18 cellular contexts compared by ENCODE assay signal in the genomic region with DNA sequence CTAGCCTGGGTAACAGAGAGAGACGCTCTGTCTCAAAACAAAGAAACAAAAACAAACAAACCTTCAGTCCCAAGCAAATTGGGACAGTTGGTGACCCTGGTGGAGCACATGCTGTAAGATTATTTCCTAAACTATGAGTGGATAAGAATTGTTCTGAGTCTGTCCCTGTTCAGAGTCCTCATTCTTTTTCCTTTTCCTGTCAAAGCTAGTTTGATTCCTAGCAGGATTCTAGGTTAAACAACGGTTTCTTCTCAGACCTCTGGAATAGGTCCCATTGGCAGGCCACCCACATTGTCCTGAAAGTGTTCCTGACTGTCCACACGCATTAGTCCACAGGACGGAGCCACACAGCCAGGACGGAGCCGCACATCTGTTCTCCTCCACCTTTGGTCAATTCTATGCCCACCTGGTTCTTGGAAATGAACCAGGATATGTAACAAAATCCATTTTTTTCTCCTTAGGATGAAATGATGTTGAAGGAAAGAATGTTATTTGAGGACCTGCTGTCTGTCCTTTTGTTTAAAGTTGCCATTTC. TPM values are rescaled to one million over a fixed set of nuclear protein-coding genes. Genes with fewer than 3 reads are reported as not detected.
A peak's percentile ranks its signal among the peaks of the same experiment; 100 is the strongest.
DNase-seq lines count a peak whose midpoint lies in the region; ATAC-seq, FAIRE-seq and TF ChIP-seq lines count a peak whose summit lies in the region.
"Had no signal": no experiment of that assay in that cellular context is flagged by ENCODE, and none has a peak within 500 bp of the region (broad histone marks: within the 10 kb centered on the region; RNA-seq: fewer than 3 reads in every experiment).

No MANE protein-coding gene starts in this region.

- no peak overlapping the region for H3K23ac ChIP-seq in mesenchymal stem cell (ENCODE audit: low read length in 2 of 2)

- no peak for TF ChIP-seq POLR2A in HCT116 (IDR thresholded peaks at IDR 0.05; ENCODE audit: borderline replicate concordance, extremely low read depth, insufficient read depth, insufficient read length)
- TF ChIP-seq POLR2A in K562 (conservative IDR thresholded peaks at IDR 0.05): no peak
- TF ChIP-seq POLR2A in stomach (IDR thresholded peaks at IDR 0.05): no peak

- peak overlapping the region; percentile 78 for H3K4me2 ChIP-seq in HCT116 (ENCODE audit: low read length)
- H3K4me2 ChIP-seq in K562 (ENCODE audit: insufficient read depth, low read length): peak overlapping the region; percentile 84
- H3K4me2 ChIP-seq in mesenchymal stem cell (ENCODE audit: low read length, poor library complexity, severe bottlenecking): no peak overlapping the region

- no peak for TF ChIP-seq CTCF in HCT116 (IDR thresholded peaks at IDR 0.05 in 2 of 3, conservative IDR thresholded peaks at IDR 0.05 in 1 of 3; ENCODE audit: borderline replicate concordance in 1 of 3, insufficient read depth in 1 of 3, low read depth in 2 of 3, low read length in 2 of 3)
- TF ChIP-seq CTCF in K562 (IDR thresholded peaks at IDR 0.05 in 2 of 3, conservative IDR thresholded peaks at IDR 0.05 in 1 of 3; ENCODE audit: insufficient read depth in 2 of 3, low read depth in 1 of 3, low read length in 3 of 3): no peak
- no peak for TF ChIP-seq CTCF in stomach (IDR thresholded peaks at IDR 0.05)

- H3K4me1 ChIP-seq in HCT116 (ENCODE audit: control insufficient read depth in 1 of 2, insufficient read depth in 2 of 2, low read length in 2 of 2) (peaks cover 15 to 44% of the 10 kb centered on the region in 2 experiments), K562 (replicated peaks in 1 of 2; ENCODE audit: control insufficient read depth in 2 of 2, insufficient read depth in 2 of 2, low read length in 2 of 2) (peaks cover 20 to 29% of the 10 kb centered on the region in 2 experiments; a peak in 4 of 5 replicates), mesenchymal stem cell (ENCODE audit: control insufficient read depth, insufficient read depth, low read depth, low read length) (peaks cover 18% of the 10 kb centered on the region), stomach (peaks cover 6 to 23% (median 17%) of the 10 kb centered on the region in 4 donors)

- TF ChIP-seq RAD21 in HCT116 (IDR thresholded peaks at IDR 0.05; ENCODE audit: low read depth) (no peak), K562 (CRISPR knock-in tag; conservative IDR thresholded peaks at IDR 0.05 in 1 of 2, IDR thresholded peaks at IDR 0.05 in 1 of 2) (no peak)

- peak overlapping the region in 1 of 2 experiments; percentile 82 for H2BK12ac ChIP-seq in mesenchymal stem cell (ENCODE audit: low read length in 2 of 2)

- CTCF ChIA-PET in HCT116 (lab: Charles Lee): no interaction called here
- CTCF ChIA-PET in K562 (lab: Yijun Ruan, JAX; ENCODE audit: low intra/inter-chr PET ratio): no interaction called here

- no peak overlapping the region for H4K91ac ChIP-seq in mesenchymal stem cell (ENCODE audit: low read length)

- no peak overlapping the region for H2AFZ ChIP-seq in HCT116 (ENCODE audit: low read depth, low read length, poor library complexity, severe bottlenecking)
- peak overlapping the region; percentile 83 for H2AFZ ChIP-seq in K562 (ENCODE audit: low read depth, low read length)
- H2AFZ ChIP-seq in mesenchymal stem cell (ENCODE audit: low read depth, low read length): no peak overlapping the region

- H4K20me1 ChIP-seq in HCT116 (ENCODE audit: insufficient read depth): no peaks in the 10 kb centered on the region
- no peaks in the 10 kb centered on the region for H4K20me1 ChIP-seq in K562 (replicated peaks; ENCODE audit: control insufficient read depth, insufficient read depth, low read length)

- TF ChIP-seq EP300 in K562 (IDR thresholded peaks at IDR 0.05; ENCODE audit: low read length) (no peak), stomach (IDR thresholded peaks at IDR 0.05) (no peak)

- no peak overlapping the region for H3K14ac ChIP-seq in mesenchymal stem cell (ENCODE audit: low read length in 2 of 2)

- H3K9ac ChIP-seq in HCT116 (ENCODE audit: low read length) (peak overlapping the region; percentile 69; the same call in 1 of the 2 replicates), K562 (ENCODE audit: insufficient read depth in 1 of 2, low read depth in 2 of 2, low read length in 2 of 2) (peak overlapping the region in 1 of 2 experiments; percentile 94; a peak in 2 of 4 replicates), mesenchymal stem cell (ENCODE audit: low read length) (peak overlapping the region; percentile 83)

- intact Hi-C loops in HCT116 (cut with micrococcal nuclease) (no loop called here), K562 (cut with micrococcal nuclease) (no loop called here), stomach (cut with DNase I; ENCODE audit: low total_unique reads) (no loop called here)

- H3K27ac ChIP-seq in HCT116 (ENCODE audit: low read depth, low read length) (peak overlapping the region; percentile 85; the same call in 1 of the 2 replicates), K562 (ENCODE audit: extremely low read depth, low read depth, low read length) (peak overlapping the region; percentile 95; the same call in 2 of the 3 replicates), mesenchymal stem cell (ENCODE audit: low read length, poor library complexity, severe bottlenecking) (no peak overlapping the region), stomach (peak overlapping the region in 4 of 5 donors; percentile 73 to 85 (median 84))
- H3K27ac ChIP-seq: cardiac muscle cell had no signal

- peak; percentile 6 for FAIRE-seq in K562 (lab: Jason Lieb, UNC)
- FAIRE-seq: pancreas, TTC549 had no signal

- no peaks in the 10 kb centered on the region for H3K9me1 ChIP-seq in K562 (ENCODE audit: control insufficient read depth, insufficient read depth, low read length)

- 81% methylated on average over 6 of the region's 6 CpGs for WGBS in K562 (ENCODE audit: insufficient coverage, low coverage, missing lambda C conversion rate)
- 79% methylated on average over 3 of the region's 6 CpGs for WGBS in mesenchymal stem cell
- WGBS in stomach, 5 donors: 59 to 72% (median 63%) methylated on average over 6 of the region's 6 CpGs

- H2BK15ac ChIP-seq in mesenchymal stem cell (ENCODE audit: low read depth, poor library complexity, severe bottlenecking): no peak overlapping the region

- H3K36me3 ChIP-seq in HCT116 (ENCODE audit: control insufficient read depth in 1 of 2, insufficient read depth in 2 of 2, low read length in 2 of 2) (no peaks in the 10 kb centered on the region), K562 (ENCODE audit: control insufficient read depth, insufficient read depth, low read length) (no peaks in the 10 kb centered on the region), mesenchymal stem cell (ENCODE audit: control insufficient read depth in 1 of 2, insufficient read depth in 2 of 2, low read depth in 1 of 2, low read length in 2 of 2) (no peaks in the 10 kb centered on the region), stomach (no peaks in the 10 kb centered on the region)
- H3K36me3 ChIP-seq: adrenal gland, cardiac muscle cell, pancreas had no signal

- in situ Hi-C loops in K562 (cut with MboI): no loop called here

- no peak overlapping the region for H3K4ac ChIP-seq in mesenchymal stem cell (ENCODE audit: low read depth in 1 of 2, low read length in 2 of 2)

- POLR2A ChIA-PET in HCT116 (lab: Charles Lee) (interaction anchor here (1.4 kb wide), 1 partner anchor 12 kb away, joined by 3 read pairs; no protein-coding TSS in a partner anchor), K562 (lab: Yijun Ruan, JAX) (no interaction called here)

- H3K18ac ChIP-seq in mesenchymal stem cell (ENCODE audit: low read depth in 1 of 2, low read length in 2 of 2): no peak overlapping the region

- no TSS peak for BruUV-seq in HCT116 (replicated peaks; lab: Mats Ljungman, UMichigan)
- no TSS peak for BruUV-seq in K562 (replicated peaks; lab: Mats Ljungman, UMichigan)

- H3K4me3 ChIP-seq in HCT116 (replicated peaks in 1 of 2; ENCODE audit: low read depth in 1 of 2, low read length in 2 of 2): peak overlapping the region in 1 of 2 experiments; percentile 61; a peak in 2 of 4 replicates
- no peak overlapping the region; the same call in 1 of the 2 replicates for H3K4me3 ChIP-seq in K562
- H3K4me3 ChIP-seq in mesenchymal stem cell (ENCODE audit: insufficient read depth in 1 of 2, low read depth in 1 of 2, low read length in 2 of 2): peak overlapping the region in 1 of 2 experiments; percentile 73
- H3K4me3 ChIP-seq in stomach: no peak overlapping the region
- H3K4me3 ChIP-seq: cardiac muscle cell had no signal

- ATAC-seq in HCT116 (no peak), K562 (no peak), HG02970 (IDR thresholded peaks at IDR 0.05; ENCODE audit: low FRiP score, unreplicated experiment) (no peak), HG02798 (IDR thresholded peaks at IDR 0.05; ENCODE audit: poor library complexity, unreplicated experiment) (no peak)
- ATAC-seq: naive thymus-derived CD4-positive, alpha-beta T cell had no signal

- peak overlapping the region; percentile 22 for H2AK5ac ChIP-seq in mesenchymal stem cell (ENCODE audit: low read length, severe bottlenecking)

- RAD21 ChIA-PET in HCT116 (lab: Charles Lee; ENCODE audit: low non-redundant PET in 1 of 2, low total read pairs in 2 of 2, uncharacterized antibody in 2 of 2, unreplicated experiment in 2 of 2): no interaction called here

- H3K27me3 ChIP-seq in HCT116 (ENCODE audit: insufficient read depth, low read length) (no peaks in the 10 kb centered on the region), K562 (ENCODE audit: control insufficient read depth in 2 of 2, insufficient read depth in 2 of 2, low read length in 2 of 2) (no peaks in the 10 kb centered on the region), mesenchymal stem cell (ENCODE audit: control insufficient read depth in 1 of 2, insufficient read depth in 1 of 2, low read length in 2 of 2) (no peaks in the 10 kb centered on the region), stomach (no peaks in the 10 kb centered on the region)
- H3K27me3 ChIP-seq: adrenal gland, cardiac muscle cell, dorsolateral prefrontal cortex, pancreas had no signal

- no peaks in the 10 kb centered on the region for H3K79me1 ChIP-seq in mesenchymal stem cell (replicated peaks; ENCODE audit: low read length, poor library complexity, severe bottlenecking)

- no peak overlapping the region for H2BK5ac ChIP-seq in mesenchymal stem cell (ENCODE audit: low read depth, low read length, poor library complexity, severe bottlenecking)

- H3K9me3 ChIP-seq in HCT116 (ENCODE audit: control insufficient read depth in 1 of 2, insufficient read depth in 1 of 2, low read depth in 1 of 2, low read length in 2 of 2) (no peaks in the 10 kb centered on the region), K562 (replicated peaks; ENCODE audit: control insufficient read depth, insufficient read depth, low read depth, low read length) (peaks cover 6% of the 10 kb centered on the region), mesenchymal stem cell (ENCODE audit: control insufficient read depth, low read length) (no peaks in the 10 kb centered on the region), stomach (no peaks in the 10 kb centered on the region)
- H3K9me3 ChIP-seq: adrenal gland, pancreas had no signal

- no peak overlapping the region for H4K8ac ChIP-seq in mesenchymal stem cell (ENCODE audit: low read length)

- H3K79me2 ChIP-seq in HCT116 (ENCODE audit: insufficient read depth, low read length) (no peaks in the 10 kb centered on the region), K562 (ENCODE audit: control insufficient read depth, insufficient read depth, low read length) (peaks cover 10% of the 10 kb centered on the region; the same call in 2 of the 3 replicates)

- DNase-seq in HCT116 (ENCODE audit: low read depth, low spot score) (no peak), K562 (ENCODE audit: extremely low read depth in 1 of 4, low spot score in 3 of 4) (no peak), mesenchymal stem cell (no peak), stomach (no peak), mesenteric fat pad (ENCODE audit: low spot score) (no peak), globus pallidus (ENCODE audit: low spot score) (no peak)
- DNase-seq: activated CD4-positive, alpha-beta T cell treated with anti-CD3 and anti-CD28 coated beads, Interleukin-2, amount 10 ng/mL, durations not matched to agents 24 days and 14 days; dorsolateral prefrontal cortex; HCEC 1CT; naive thymus-derived CD4-positive, alpha-beta T cell; NCI-H187 treated with DMSO at 0.1 percent for 48 hours; pancreas; stimulated activated CD4-positive, alpha-beta T cell treated with anti-CD3 and anti-CD28 coated beads, Interleukin-4, amount 100 ng/mL, for 4 hours had no signal

- H3K9me2 ChIP-seq in HCT116 (ENCODE audit: insufficient read depth): no peaks in the 10 kb centered on the region

- no peak overlapping the region for H2BK120ac ChIP-seq in mesenchymal stem cell (ENCODE audit: low read depth, low read length)

RNA-seq across cellular contexts. Expression of gene ANKRD10, which starts 46.2 kb away (rescaled TPM):
- total RNA-seq in HCT116 (2021; ENCODE audit: unreplicated experiment) (173 TPM), K562 (2014; rRNA removed) (45.0 and 50.2 TPM in 2 replicates), K562 (2014; rRNA removed; fragmentation: Illumina TruSeq; extraction: Trizol) (53.0 and 67.7 TPM in 2 replicates), K562 (2015; rRNA removed; fragmentation: Illumina TruSeq; extraction: Trizol) (45.4 and 61.9 TPM in 2 replicates), K562 (2021) (46.9 and 55.0 TPM in 2 replicates), stomach (100 to 1,000 TPM; 122 to 246 (median 170) TPM), mesenteric fat pad (115 TPM)
- 96.3 and 102 TPM in 2 replicates for polyA plus RNA-seq in HCT116 (2012)
- total RNA-seq in K562 (2011; cell fraction: chromatin; rRNA removed; ENCODE audit: low replicate concordance): 178 and 324 TPM in 2 replicates
- total RNA-seq in K562 (2011; cell fraction: nucleolus; rRNA removed): 159 and 175 TPM in 2 replicates
- total RNA-seq in K562 (2011; cell fraction: nucleoplasm; rRNA removed): 205 and 428 TPM in 2 replicates
- polyA plus RNA-seq in K562 (2011; rRNA removed) (169 and 183 TPM in 2 replicates), K562 (2014; fragmentation: Illumina TruSeq; extraction: Trizol) (21.7 and 23.2 TPM in 2 replicates), K562 (2014; fragmentation: Nextera tagmentation; extraction: Ambion mirVana) (10 to 100 TPM; 22.1 to 31.0 TPM), K562 (2014; rRNA removed) (36.8 and 40.2 TPM in 2 replicates), stomach (10 to 100 TPM; 37.4 to 75.4 (median 48.7) TPM)
- 54.2 and 61.3 TPM in 2 replicates for polyA plus RNA-seq in K562 (2011; cell fraction: cytosol; rRNA removed)
- polyA plus RNA-seq in K562 (2011; cell fraction: nucleus; rRNA removed): 416 and 593 TPM in 2 replicates
- polyA plus RNA-seq in K562 (2012): 32.3 and 57.8 TPM in 2 replicates
- polyA minus RNA-seq in K562 (2011; rRNA and poly(A)+ RNA removed): 108 and 129 TPM in 2 replicates
- polyA minus RNA-seq in K562 (2011; cell fraction: cytosol; rRNA and poly(A)+ RNA removed): 91.0 and 108 TPM in 2 replicates
- polyA minus RNA-seq in K562 (2011; cell fraction: nucleus; rRNA and poly(A)+ RNA removed): 588 and 736 TPM in 2 replicates
- polyA plus RNA-seq in mesenchymal stem cell (2013, experiment 1 of 2): 34.0 TPM
- 33.7 TPM for polyA plus RNA-seq in mesenchymal stem cell (2013, experiment 2 of 2)
